Comparison of ENCODE assay signal across 1 cellular context in genomic region chr17:81509687-81510523, GRCh38.
TF ChIP-seq lines count a peak whose summit lies in the region.

No MANE protein-coding gene starts in this region.

TF ChIP-seq in HepG2, 621 proteins besides CTCF, POLR2A, EP300 and RAD21 (continued from another document and continues in another):
- TF ChIP-seq, protein P1, sequence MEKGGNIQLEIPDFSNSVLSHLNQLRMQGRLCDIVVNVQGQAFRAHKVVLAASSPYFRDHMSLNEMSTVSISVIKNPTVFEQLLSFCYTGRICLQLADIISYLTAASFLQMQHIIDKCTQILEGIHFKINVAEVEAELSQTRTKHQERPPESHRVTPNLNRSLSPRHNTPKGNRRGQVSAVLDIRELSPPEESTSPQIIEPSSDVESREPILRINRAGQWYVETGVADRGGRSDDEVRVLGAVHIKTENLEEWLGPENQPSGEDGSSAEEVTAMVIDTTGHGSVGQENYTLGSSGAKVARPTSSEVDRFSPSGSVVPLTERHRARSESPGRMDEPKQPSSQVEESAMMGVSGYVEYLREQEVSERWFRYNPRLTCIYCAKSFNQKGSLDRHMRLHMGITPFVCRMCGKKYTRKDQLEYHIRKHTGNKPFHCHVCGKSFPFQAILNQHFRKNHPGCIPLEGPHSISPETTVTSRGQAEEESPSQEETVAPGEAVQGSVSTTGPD (CRISPR knock-in tag; IDR thresholded peaks at IDR 0.05): no peak
- TF ChIP-seq KMT2A (CRISPR knock-in tag; IDR thresholded peaks at IDR 0.05) (0 out of 2 replicates have a peak, but pooled peaks have one; percentile 18), KDM4B (CRISPR knock-in tag; IDR thresholded peaks at IDR 0.05) (no peak), SIX1 (CRISPR knock-in tag; IDR thresholded peaks at IDR 0.05; ENCODE audit: borderline replicate concordance) (no peak), SIN3A (IDR thresholded peaks at IDR 0.05; ENCODE audit: borderline replicate concordance, low read depth, low read length) (0 out of 2 replicates have a peak, but pooled peaks have one; percentile 3), ZNF747 (CRISPR knock-in tag; IDR thresholded peaks at IDR 0.05; ENCODE audit: borderline replicate concordance) (no peak), CHCHD3 (CRISPR knock-in tag; IDR thresholded peaks at IDR 0.05) (no peak), MED1 (CRISPR knock-in tag; IDR thresholded peaks at IDR 0.05) (peak; percentile 40), ZNF557 (CRISPR knock-in tag; IDR thresholded peaks at IDR 0.05) (no peak), ZNF816 (CRISPR knock-in tag; IDR thresholded peaks at IDR 0.05; ENCODE audit: borderline replicate concordance) (no peak), ZSCAN31 (CRISPR knock-in tag; IDR thresholded peaks at IDR 0.05; ENCODE audit: low read depth) (no peak), ETV6 (CRISPR knock-in tag; conservative IDR thresholded peaks at IDR 0.05) (no peak), TMF1 (CRISPR knock-in tag; IDR thresholded peaks at IDR 0.05; ENCODE audit: low read depth) (0 out of 2 replicates have a peak, but pooled peaks have one; percentile 44), TAF1 (CRISPR knock-in tag; IDR thresholded peaks at IDR 0.05) (no peak), SNAPC2 (CRISPR knock-in tag; IDR thresholded peaks at IDR 0.05) (no peak), CAMTA2 (CRISPR knock-in tag; IDR thresholded peaks at IDR 0.05; ENCODE audit: borderline replicate concordance) (no peak), ZNF317 (CRISPR knock-in tag; IDR thresholded peaks at IDR 0.05) (no peak), GPN1 (CRISPR knock-in tag; IDR thresholded peaks at IDR 0.05; ENCODE audit: borderline replicate concordance) (no peak), TCF12 (IDR thresholded peaks at IDR 0.05) (no peak), TCF12 (CRISPR knock-in tag; IDR thresholded peaks at IDR 0.05) (no peak; the same call in 1 of the 2 replicates), THAP9 (CRISPR knock-in tag; IDR thresholded peaks at IDR 0.05; ENCODE audit: borderline replicate concordance) (no peak), SMAD3 (CRISPR knock-in tag; IDR thresholded peaks at IDR 0.05) (no peak), HNRNPK (IDR thresholded peaks at IDR 0.05; ENCODE audit: low read depth, low read length, poor library complexity, severe bottlenecking) (no peak), GFI1 (CRISPR knock-in tag; IDR thresholded peaks at IDR 0.05; ENCODE audit: borderline replicate concordance) (no peak), SATB2 (CRISPR knock-in tag; IDR thresholded peaks at IDR 0.05) (no peak), TFDP1 (CRISPR knock-in tag; IDR thresholded peaks at IDR 0.05; ENCODE audit: borderline replicate concordance) (no peak), BRD4 (CRISPR knock-in tag; IDR thresholded peaks at IDR 0.05) (no peak), ZNF724P (CRISPR knock-in tag; IDR thresholded peaks at IDR 0.05; ENCODE audit: borderline replicate concordance) (no peak), ZNF24 (IDR thresholded peaks at IDR 0.05) (no peak), ZNF737 (CRISPR knock-in tag; IDR thresholded peaks at IDR 0.05; ENCODE audit: borderline replicate concordance) (no peak), ZSCAN12 (CRISPR knock-in tag; IDR thresholded peaks at IDR 0.05) (peak; percentile 51; the same call in 1 of the 2 replicates), ZNF432 (CRISPR knock-in tag; IDR thresholded peaks at IDR 0.05; ENCODE audit: borderline replicate concordance) (0 out of 2 replicates have a peak, but pooled peaks have one; percentile 19), RCOR2 (CRISPR knock-in tag; IDR thresholded peaks at IDR 0.05) (no peak), PCBP2 (optimal IDR thresholded peaks at IDR 0.05; ENCODE audit: low read depth, low read length, poor library complexity, severe bottlenecking) (no peak), PREB (CRISPR knock-in tag; IDR thresholded peaks at IDR 0.05) (no peak), HIVEP1 (CRISPR knock-in tag; IDR thresholded peaks at IDR 0.05) (no peak), DPF2 (CRISPR knock-in tag; IDR thresholded peaks at IDR 0.05; ENCODE audit: borderline replicate concordance, low read depth) (no peak), ZNF570 (CRISPR knock-in tag; IDR thresholded peaks at IDR 0.05; ENCODE audit: borderline replicate concordance) (no peak)
- TF ChIP-seq, protein P2, sequence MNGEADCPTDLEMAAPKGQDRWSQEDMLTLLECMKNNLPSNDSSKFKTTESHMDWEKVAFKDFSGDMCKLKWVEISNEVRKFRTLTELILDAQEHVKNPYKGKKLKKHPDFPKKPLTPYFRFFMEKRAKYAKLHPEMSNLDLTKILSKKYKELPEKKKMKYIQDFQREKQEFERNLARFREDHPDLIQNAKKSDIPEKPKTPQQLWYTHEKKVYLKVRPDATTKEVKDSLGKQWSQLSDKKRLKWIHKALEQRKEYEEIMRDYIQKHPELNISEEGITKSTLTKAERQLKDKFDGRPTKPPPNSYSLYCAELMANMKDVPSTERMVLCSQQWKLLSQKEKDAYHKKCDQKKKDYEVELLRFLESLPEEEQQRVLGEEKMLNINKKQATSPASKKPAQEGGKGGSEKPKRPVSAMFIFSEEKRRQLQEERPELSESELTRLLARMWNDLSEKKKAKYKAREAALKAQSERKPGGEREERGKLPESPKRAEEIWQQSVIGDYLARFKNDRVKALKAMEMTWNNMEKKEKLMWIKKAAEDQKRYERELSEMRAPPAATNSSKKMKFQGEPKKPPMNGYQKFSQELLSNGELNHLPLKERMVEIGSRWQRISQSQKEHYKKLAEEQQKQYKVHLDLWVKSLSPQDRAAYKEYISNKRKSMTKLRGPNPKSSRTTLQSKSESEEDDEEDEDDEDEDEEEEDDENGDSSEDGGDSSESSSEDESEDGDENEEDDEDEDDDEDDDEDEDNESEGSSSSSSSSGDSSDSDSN (CRISPR knock-in tag; IDR thresholded peaks at IDR 0.05): peak; percentile 1; the same call in 1 of the 2 replicates
- TF ChIP-seq, protein P3, sequence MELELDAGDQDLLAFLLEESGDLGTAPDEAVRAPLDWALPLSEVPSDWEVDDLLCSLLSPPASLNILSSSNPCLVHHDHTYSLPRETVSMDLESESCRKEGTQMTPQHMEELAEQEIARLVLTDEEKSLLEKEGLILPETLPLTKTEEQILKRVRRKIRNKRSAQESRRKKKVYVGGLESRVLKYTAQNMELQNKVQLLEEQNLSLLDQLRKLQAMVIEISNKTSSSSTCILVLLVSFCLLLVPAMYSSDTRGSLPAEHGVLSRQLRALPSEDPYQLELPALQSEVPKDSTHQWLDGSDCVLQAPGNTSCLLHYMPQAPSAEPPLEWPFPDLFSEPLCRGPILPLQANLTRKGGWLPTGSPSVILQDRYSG (CRISPR knock-in tag; IDR thresholded peaks at IDR 0.05): no peak
- TF ChIP-seq, protein P4, sequence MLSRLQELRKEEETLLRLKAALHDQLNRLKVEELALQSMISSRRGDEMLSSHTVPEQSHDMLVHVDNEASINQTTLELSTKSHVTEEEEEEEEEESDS (CRISPR knock-in tag; IDR thresholded peaks at IDR 0.05; ENCODE audit: borderline replicate concordance): no peak
- TF ChIP-seq, protein P5, sequence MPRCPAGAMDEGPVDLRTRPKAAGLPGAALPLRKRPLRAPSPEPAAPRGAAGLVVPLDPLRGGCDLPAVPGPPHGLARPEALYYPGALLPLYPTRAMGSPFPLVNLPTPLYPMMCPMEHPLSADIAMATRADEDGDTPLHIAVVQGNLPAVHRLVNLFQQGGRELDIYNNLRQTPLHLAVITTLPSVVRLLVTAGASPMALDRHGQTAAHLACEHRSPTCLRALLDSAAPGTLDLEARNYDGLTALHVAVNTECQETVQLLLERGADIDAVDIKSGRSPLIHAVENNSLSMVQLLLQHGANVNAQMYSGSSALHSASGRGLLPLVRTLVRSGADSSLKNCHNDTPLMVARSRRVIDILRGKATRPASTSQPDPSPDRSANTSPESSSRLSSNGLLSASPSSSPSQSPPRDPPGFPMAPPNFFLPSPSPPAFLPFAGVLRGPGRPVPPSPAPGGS (CRISPR knock-in tag; IDR thresholded peaks at IDR 0.05): no peak
- TF ChIP-seq, protein P6, sequence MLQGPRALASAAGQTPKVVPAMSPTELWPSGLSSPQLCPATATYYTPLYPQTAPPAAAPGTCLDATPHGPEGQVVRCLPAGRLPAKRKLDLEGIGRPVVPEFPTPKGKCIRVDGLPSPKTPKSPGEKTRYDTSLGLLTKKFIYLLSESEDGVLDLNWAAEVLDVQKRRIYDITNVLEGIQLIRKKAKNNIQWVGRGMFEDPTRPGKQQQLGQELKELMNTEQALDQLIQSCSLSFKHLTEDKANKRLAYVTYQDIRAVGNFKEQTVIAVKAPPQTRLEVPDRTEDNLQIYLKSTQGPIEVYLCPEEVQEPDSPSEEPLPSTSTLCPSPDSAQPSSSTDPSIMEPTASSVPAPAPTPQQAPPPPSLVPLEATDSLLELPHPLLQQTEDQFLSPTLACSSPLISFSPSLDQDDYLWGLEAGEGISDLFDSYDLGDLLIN (CRISPR knock-in tag; IDR thresholded peaks at IDR 0.05; ENCODE audit: borderline replicate concordance): 0 out of 2 replicates have a peak, but pooled peaks have one; percentile 44
- TF ChIP-seq, protein P7, sequence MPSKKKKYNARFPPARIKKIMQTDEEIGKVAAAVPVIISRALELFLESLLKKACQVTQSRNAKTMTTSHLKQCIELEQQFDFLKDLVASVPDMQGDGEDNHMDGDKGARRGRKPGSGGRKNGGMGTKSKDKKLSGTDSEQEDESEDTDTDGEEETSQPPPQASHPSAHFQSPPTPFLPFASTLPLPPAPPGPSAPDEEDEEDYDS (CRISPR knock-in tag; IDR thresholded peaks at IDR 0.05): no peak
- TF ChIP-seq, protein P8, sequence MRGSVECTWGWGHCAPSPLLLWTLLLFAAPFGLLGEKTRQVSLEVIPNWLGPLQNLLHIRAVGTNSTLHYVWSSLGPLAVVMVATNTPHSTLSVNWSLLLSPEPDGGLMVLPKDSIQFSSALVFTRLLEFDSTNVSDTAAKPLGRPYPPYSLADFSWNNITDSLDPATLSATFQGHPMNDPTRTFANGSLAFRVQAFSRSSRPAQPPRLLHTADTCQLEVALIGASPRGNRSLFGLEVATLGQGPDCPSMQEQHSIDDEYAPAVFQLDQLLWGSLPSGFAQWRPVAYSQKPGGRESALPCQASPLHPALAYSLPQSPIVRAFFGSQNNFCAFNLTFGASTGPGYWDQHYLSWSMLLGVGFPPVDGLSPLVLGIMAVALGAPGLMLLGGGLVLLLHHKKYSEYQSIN (CRISPR knock-in tag; IDR thresholded peaks at IDR 0.05; ENCODE audit: borderline replicate concordance): no peak
- TF ChIP-seq, protein P9, sequence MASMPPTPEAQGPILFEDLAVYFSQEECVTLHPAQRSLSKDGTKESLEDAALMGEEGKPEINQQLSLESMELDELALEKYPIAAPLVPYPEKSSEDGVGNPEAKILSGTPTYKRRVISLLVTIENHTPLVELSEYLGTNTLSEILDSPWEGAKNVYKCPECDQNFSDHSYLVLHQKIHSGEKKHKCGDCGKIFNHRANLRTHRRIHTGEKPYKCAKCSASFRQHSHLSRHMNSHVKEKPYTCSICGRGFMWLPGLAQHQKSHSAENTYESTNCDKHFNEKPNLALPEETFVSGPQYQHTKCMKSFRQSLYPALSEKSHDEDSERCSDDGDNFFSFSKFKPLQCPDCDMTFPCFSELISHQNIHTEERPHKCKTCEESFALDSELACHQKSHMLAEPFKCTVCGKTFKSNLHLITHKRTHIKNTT (CRISPR knock-in tag; IDR thresholded peaks at IDR 0.05): 0 out of 2 replicates have a peak, but pooled peaks have one; percentile 37
- TF ChIP-seq, protein P10, sequence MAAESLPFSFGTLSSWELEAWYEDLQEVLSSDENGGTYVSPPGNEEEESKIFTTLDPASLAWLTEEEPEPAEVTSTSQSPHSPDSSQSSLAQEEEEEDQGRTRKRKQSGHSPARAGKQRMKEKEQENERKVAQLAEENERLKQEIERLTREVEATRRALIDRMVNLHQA (CRISPR knock-in tag; IDR thresholded peaks at IDR 0.05): no peak
- TF ChIP-seq, protein P11, sequence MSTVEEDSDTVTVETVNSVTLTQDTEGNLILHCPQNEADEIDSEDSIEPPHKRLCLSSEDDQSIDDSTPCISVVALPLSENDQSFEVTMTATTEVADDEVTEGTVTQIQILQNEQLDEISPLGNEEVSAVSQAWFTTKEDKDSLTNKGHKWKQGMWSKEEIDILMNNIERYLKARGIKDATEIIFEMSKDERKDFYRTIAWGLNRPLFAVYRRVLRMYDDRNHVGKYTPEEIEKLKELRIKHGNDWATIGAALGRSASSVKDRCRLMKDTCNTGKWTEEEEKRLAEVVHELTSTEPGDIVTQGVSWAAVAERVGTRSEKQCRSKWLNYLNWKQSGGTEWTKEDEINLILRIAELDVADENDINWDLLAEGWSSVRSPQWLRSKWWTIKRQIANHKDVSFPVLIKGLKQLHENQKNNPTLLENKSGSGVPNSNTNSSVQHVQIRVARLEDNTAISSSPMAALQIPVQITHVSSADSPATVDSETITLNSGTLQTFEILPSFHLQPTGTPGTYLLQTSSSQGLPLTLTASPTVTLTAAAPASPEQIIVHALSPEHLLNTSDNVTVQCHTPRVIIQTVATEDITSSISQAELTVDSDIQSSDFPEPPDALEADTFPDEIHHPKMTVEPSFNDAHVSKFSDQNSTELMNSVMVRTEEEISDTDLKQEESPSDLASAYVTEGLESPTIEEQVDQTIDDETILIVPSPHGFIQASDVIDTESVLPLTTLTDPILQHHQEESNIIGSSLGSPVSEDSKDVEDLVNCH (CRISPR knock-in tag; IDR thresholded peaks at IDR 0.05): no peak
